19 cellular contexts compared by ENCODE assay signal in genomic region chr1:22533244-22533643, GRCh38. TPM values are rescaled to one million over a fixed set of nuclear protein-coding genes. Genes with fewer than 3 reads are reported as not detected.
"Had no signal": no experiment of that assay in that cellular context is flagged by ENCODE, and none has a peak within 500 bp of the region (broad histone marks: within the 10 kb centered on the region; RNA-seq: fewer than 3 reads in every experiment).

No MANE protein-coding gene starts in this region.

- H3K27ac ChIP-seq: breast epithelium, lower lobe of right lung, transverse colon had no signal

- H3K27me3 ChIP-seq: breast epithelium, spleen, transverse colon had no signal

- H3K27me3 Mint-ChIP-seq: activated CD4-positive, alpha-beta memory T cell treated with anti-CD3 and anti-CD28 coated beads for 36 hours; activated naive CD8-positive, alpha-beta T cell treated with anti-CD3 and anti-CD28 coated beads, Interleukin-2, amount 10 ng/mL, durations not matched to agents 7 days and 5 days; stimulated activated naive B cell treated with anti-CD40 and anti-IgM and Interleukin-4, amounts not matched to agents 10 μg/mL and 1 μg/mL and 100 μg/mL, for 72 hours had no signal

- H3K27ac Mint-ChIP-seq: activated CD4-positive, alpha-beta memory T cell treated with anti-CD3 and anti-CD28 coated beads for 36 hours; activated naive CD8-positive, alpha-beta T cell treated with anti-CD3 and anti-CD28 coated beads, Interleukin-2, amount 10 ng/mL, durations not matched to agents 7 days and 5 days; mesothelial cell of epicardium; stimulated activated naive B cell treated with anti-CD40 and anti-IgM and Interleukin-4, amounts not matched to agents 10 μg/mL and 1 μg/mL and 100 μg/mL, for 72 hours had no signal

- ATAC-seq: esophagus mucosa; lower lobe of right lung; right cardiac atrium; stimulated activated naive B cell treated with anti-CD40 and anti-IgM and Interleukin-4, amounts not matched to agents 10 μg/mL and 1 μg/mL and 100 μg/mL, for 72 hours had no signal

- H3K9me3 Mint-ChIP-seq: activated CD4-positive, alpha-beta memory T cell treated with anti-CD3 and anti-CD28 coated beads for 36 hours; activated naive CD8-positive, alpha-beta T cell treated with anti-CD3 and anti-CD28 coated beads, Interleukin-2, amount 10 ng/mL, durations not matched to agents 7 days and 5 days; mesothelial cell of epicardium; stimulated activated naive B cell treated with anti-CD40 and anti-IgM and Interleukin-4, amounts not matched to agents 10 μg/mL and 1 μg/mL and 100 μg/mL, for 72 hours had no signal

- H3K9me3 ChIP-seq: breast epithelium, lower lobe of right lung, spleen, transverse colon had no signal

- H3K4me3 ChIP-seq: breast epithelium, lower lobe of right lung, spleen, transverse colon had no signal

- H3K4me3 Mint-ChIP-seq: activated CD4-positive, alpha-beta memory T cell treated with anti-CD3 and anti-CD28 coated beads for 36 hours; activated naive CD8-positive, alpha-beta T cell treated with anti-CD3 and anti-CD28 coated beads, Interleukin-2, amount 10 ng/mL, durations not matched to agents 7 days and 5 days; mesothelial cell of epicardium; stimulated activated naive B cell treated with anti-CD40 and anti-IgM and Interleukin-4, amounts not matched to agents 10 μg/mL and 1 μg/mL and 100 μg/mL, for 72 hours had no signal

- DNase-seq: activated CD4-positive, alpha-beta memory T cell treated with anti-CD3 and anti-CD28 coated beads for 36 hours; activated CD4-positive, alpha-beta T cell treated with anti-CD3 and anti-CD28 coated beads for 1 hour; activated gamma-delta T cell; activated naive CD8-positive, alpha-beta T cell treated with anti-CD3 and anti-CD28 coated beads, Interleukin-2, amount 10 ng/mL, durations not matched to agents 7 days and 5 days; activated T-cell treated with anti-CD3 and anti-CD28 coated beads, Interleukin-2, amount 50 U/mL, for 48 hours; anterior cingulate cortex; hypothalamus; lower lobe of right lung; right cardiac atrium; spleen; stimulated activated CD4-positive, alpha-beta T cell treated with anti-CD3 and anti-CD28 coated beads, Interleukin-2, amount 100 ng/mL, for 24 hours; stimulated activated naive B cell treated with anti-CD40 and anti-IgM and Interleukin-4, amounts not matched to agents 10 μg/mL and 1 μg/mL and 100 μg/mL, for 72 hours; transverse colon had no signal

- H3K4me1 ChIP-seq: breast epithelium had no signal

- H3K36me3 ChIP-seq: breast epithelium, transverse colon had no signal

RNA-seq across cellular contexts. Expression of gene EPHA8, which starts 30.0 kb away (rescaled TPM):
- total RNA-seq: activated CD4-positive, alpha-beta memory T cell treated with anti-CD3 and anti-CD28 coated beads for 36 hours; activated naive CD8-positive, alpha-beta T cell treated with anti-CD3 and anti-CD28 coated beads, Interleukin-2, amount 10 ng/mL, durations not matched to agents 7 days and 5 days; breast epithelium; dermis microvascular lymphatic vessel endothelial cell; glomerular endothelial cell; lower lobe of right lung; mesothelial cell of epicardium; myocyte; right cardiac atrium; transverse colon had no signal
